ENCODE assay signal across 1 cellular context in genomic region chr13:112903606-112904195, GRCh38.
TF ChIP-seq lines count a peak whose summit lies in the region.

No MANE protein-coding gene starts in this region.

TF ChIP-seq in H1, 55 proteins besides CTCF, POLR2A, EP300 and RAD21 (continued from another document):
- TF ChIP-seq CHD7 (IDR thresholded peaks at IDR 0.05; ENCODE audit: insufficient replicate concordance, low read length) (no peak), TAF1 (IDR thresholded peaks at IDR 0.05; ENCODE audit: low read depth, low read length) (no peak), PHF8 (conservative IDR thresholded peaks at IDR 0.05; ENCODE audit: low read depth, low read length) (no peak), SIX5 (IDR thresholded peaks at IDR 0.05; ENCODE audit: low read depth, low read length) (no peak), CEBPB (IDR thresholded peaks at IDR 0.05; ENCODE audit: low read depth, low read length) (no peak)
